Comparison of ENCODE assay signal across 10 cellular contexts in the genomic region with DNA sequence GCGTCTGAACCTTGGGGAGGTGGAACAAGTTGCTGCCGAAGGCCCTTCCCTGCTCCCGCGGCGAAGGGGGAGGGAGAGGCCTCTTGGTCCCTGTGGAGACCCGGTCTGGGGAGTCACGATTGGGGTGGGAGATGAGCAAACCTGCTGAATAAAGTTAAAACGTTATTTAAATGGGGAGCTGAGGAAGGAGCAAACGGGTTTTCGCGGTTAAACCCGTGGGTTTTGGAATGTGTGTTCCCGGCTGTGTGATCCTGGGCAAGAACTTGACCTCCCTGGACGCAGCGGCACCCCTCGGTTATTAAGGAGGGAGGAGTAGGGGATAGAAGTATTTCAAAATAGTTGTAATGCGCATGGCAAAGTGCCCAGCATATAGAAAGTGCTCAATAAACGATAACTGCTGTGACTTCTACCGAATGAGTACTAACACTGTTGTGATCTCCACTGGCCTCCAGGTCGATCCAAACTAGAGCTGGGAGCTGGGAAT. TPM values are rescaled to one million over a fixed set of nuclear protein-coding genes. Genes with fewer than 3 reads are reported as not detected.
A peak's percentile ranks its signal among the peaks of the same experiment; 100 is the strongest.
DNase-seq lines count a peak whose midpoint lies in the region; ATAC-seq and TF ChIP-seq lines count a peak whose summit lies in the region.
"Had no signal": no experiment of that assay in that cellular context is flagged by ENCODE, and none has a peak within 500 bp of the region (broad histone marks: within the 10 kb centered on the region; RNA-seq: fewer than 3 reads in every experiment).

No MANE protein-coding gene starts in this region.

- H3K9me3 Mint-ChIP-seq in effector memory CD8-positive, alpha-beta T cell, result no peaks in the 10 kb centered on the region

- H3K9me2 ChIP-seq in Loucy (replicated peaks; ENCODE audit: low read depth, low read length) (no peaks in the 10 kb centered on the region), neural cell (ENCODE audit: insufficient read depth, low read length) (no peaks in the 10 kb centered on the region)

- H3K27ac ChIP-seq in neural cell (ENCODE audit: low read length) (no peak overlapping the region), adrenal gland (peak overlapping the region in 1 of 5 donors; percentile 14)

- no peak for TF ChIP-seq RAD21 in neural cell (conservative IDR thresholded peaks at IDR 0.05)

- H3K4me3 Mint-ChIP-seq in effector memory CD8-positive, alpha-beta T cell, result peak overlapping the region; percentile 20 to 46

- 30 to 36% (median 31%) methylated on average over 18 to 20 of the region's 20 CpGs for WGBS in adrenal gland, 4 donors

- H3F3A ChIP-seq in Loucy (ENCODE audit: low read depth) (no peaks in the 10 kb centered on the region), neural cell (ENCODE audit: insufficient read depth, low read length, poor library complexity, severe bottlenecking) (no peaks in the 10 kb centered on the region)

- H3K4me2 ChIP-seq in Loucy (ENCODE audit: low read depth, low read length, poor library complexity, severe bottlenecking) (peak overlapping the region; percentile 98), neural cell (ENCODE audit: low read length) (no peak overlapping the region)

- peaks cover 35 to 66% of the 10 kb centered on the region in 2 donors for H3K27me3 Mint-ChIP-seq in effector memory CD8-positive, alpha-beta T cell

- H4K20me1 ChIP-seq in Loucy (ENCODE audit: insufficient read depth, low read length, poor library complexity, severe bottlenecking), result no peaks in the 10 kb centered on the region
- no peaks in the 10 kb centered on the region for H4K20me1 ChIP-seq in neural cell (ENCODE audit: insufficient read depth)

- no peaks in the 10 kb centered on the region for H3K36me3 ChIP-seq in BJ (ENCODE audit: control insufficient read depth, insufficient read depth, low read length)
- no peaks in the 10 kb centered on the region for H3K36me3 ChIP-seq in Loucy (ENCODE audit: insufficient read depth, low read length)
- no peaks in the 10 kb centered on the region for H3K36me3 ChIP-seq in neural cell (ENCODE audit: insufficient read depth, low read length)
- no peaks in the 10 kb centered on the region for H3K36me3 ChIP-seq in adrenal gland (replicated peaks in 1 of 2)

- H3K4me1 ChIP-seq in Loucy (ENCODE audit: insufficient read depth, low read length, poor library complexity, severe bottlenecking) (peaks cover 44% of the 10 kb centered on the region), adrenal gland (replicated peaks in 1 of 2) (peaks cover 10 to 15% of the 10 kb centered on the region in 2 donors)

- CTCF ChIA-PET in BJ (lab: Yijun Ruan, JAX), result interaction anchor here (0.7 to 2.5 kb wide), 8 partner anchors 7 to 228 kb away, joined by 3 to 10 read pairs (median 4); no protein-coding TSS in a partner anchor

- peaks cover 4% of the 10 kb centered on the region for H3K36me3 Mint-ChIP-seq in effector memory CD8-positive, alpha-beta T cell (ENCODE audit: insufficient read depth)

- no peak for ATAC-seq in effector memory CD8-positive, alpha-beta T cell (replicated peaks)

- DNase-seq in BJ (ENCODE audit: low read depth) (no peak), NCI-H1694 treated with DMSO at 0.1 percent for 48 hours (lab: John Stamatoyannopoulos, UW) (no peak), mucosa of gallbladder (ENCODE audit: low spot score) (no peak), adrenal gland (no peak), GM03348 (ENCODE audit: low spot score) (no peak)
- DNase-seq in effector memory CD8-positive, alpha-beta T cell, result no peak
- DNase-seq: NCI-H1694 had no signal

- H3K4me1 Mint-ChIP-seq in effector memory CD8-positive, alpha-beta T cell (ENCODE audit: low read depth in 2 of 2), result peaks cover 7 to 13% of the 10 kb centered on the region in 2 donors

- H3K9me3 ChIP-seq in Loucy (ENCODE audit: insufficient read depth, low read depth, low read length) (no peaks in the 10 kb centered on the region), neural cell (ENCODE audit: low read length) (no peaks in the 10 kb centered on the region), adrenal gland (replicated peaks in 1 of 3) (no peaks in the 10 kb centered on the region)

- no peak for TF ChIP-seq POLR2A in adrenal gland (IDR thresholded peaks at IDR 0.05)

- intact Hi-C loops in adrenal gland (cut with DNase I), result loop anchor here in 1 of 2 donors (10.0 kb wide), 1 partner anchor 127 kb away; no protein-coding TSS in a partner anchor

- H3K79me2 ChIP-seq in Loucy (ENCODE audit: insufficient read depth, low read length), result peaks cover 32% of the 10 kb centered on the region
- H3K79me2 ChIP-seq in neural cell (replicated peaks; ENCODE audit: insufficient read depth, low read length), result no peaks in the 10 kb centered on the region

- TF ChIP-seq EP300 in neural cell (conservative IDR thresholded peaks at IDR 0.05; ENCODE audit: poor library complexity, severe bottlenecking), result no peak

- H3K4me3 ChIP-seq in BJ (ENCODE audit: low read depth, low read length) (peak overlapping the region; percentile 42), Loucy (ENCODE audit: low read length, poor library complexity, severe bottlenecking) (peak overlapping the region; percentile 76), neural cell (ENCODE audit: low read length) (peak overlapping the region; percentile 64), adrenal gland (peak overlapping the region in 2 of 4 donors; percentile 29 to 61)

- H3K27me3 ChIP-seq in BJ (ENCODE audit: control insufficient read depth, insufficient read depth, low read length) (peaks cover 10% of the 10 kb centered on the region), Loucy (ENCODE audit: insufficient read depth, low read length, poor library complexity, severe bottlenecking) (no peaks in the 10 kb centered on the region), neural cell (ENCODE audit: insufficient read depth, low read depth, low read length) (peaks cover 23% of the 10 kb centered on the region), adrenal gland (peaks cover 6% of the 10 kb centered on the region)

- POLR2A ChIA-PET in BJ (lab: Charles Lee), result no interaction called here

- H3K9ac ChIP-seq in Loucy (ENCODE audit: low read depth, low read length, poor library complexity, severe bottlenecking), result peak overlapping the region; percentile 90
- H3K9ac ChIP-seq in neural cell (ENCODE audit: low read length), result no peak overlapping the region

- H2AFZ ChIP-seq in Loucy (ENCODE audit: low read length) (peak overlapping the region; percentile 88; the same call in 1 of the 2 replicates), neural cell (ENCODE audit: low read depth, low read length) (no peak overlapping the region)

- H3K27ac Mint-ChIP-seq in effector memory CD8-positive, alpha-beta T cell, result no peak overlapping the region

- TF ChIP-seq CTCF in BJ (IDR thresholded peaks at IDR 0.05; ENCODE audit: insufficient read depth, low read depth, low read length) (no peak), Loucy (conservative IDR thresholded peaks at IDR 0.05; ENCODE audit: low read length) (no peak), neural cell (IDR thresholded peaks at IDR 0.05; ENCODE audit: poor library complexity, severe bottlenecking) (no peak), adrenal gland (IDR thresholded peaks at IDR 0.05) (no peak)

RNA-seq across cellular contexts. Expression of gene FAM110D, which starts 3.4 kb away (rescaled TPM):
- not detected in 2 replicates for polyA plus RNA-seq in BJ (2011; rRNA removed)
- polyA minus RNA-seq in BJ (2011; rRNA and poly(A)+ RNA removed), result not detected in 2 replicates
- polyA plus RNA-seq in neural cell, result 0.31 and 0.48 TPM in 2 replicates
- 0.24 TPM in 1 of 2 replicates, not detected in the other for polyA minus RNA-seq in neural cell
- 2.8 TPM for total RNA-seq in mucosa of gallbladder
- 1 to 10 TPM; 1.7 to 3.9 (median 2.4) TPM for total RNA-seq in adrenal gland
- 1 to 10 TPM in 2 of 3 donors, under 1 TPM in 1; 0.46 to 6.2 (median 1.4) TPM for polyA plus RNA-seq in adrenal gland

RNA-seq across cellular contexts. Expression of gene C1orf232, which starts 6.5 kb away (rescaled TPM):
- not detected in 2 replicates for polyA plus RNA-seq in BJ (2011; rRNA removed)
- polyA minus RNA-seq in BJ (2011; rRNA and poly(A)+ RNA removed), result not detected in 2 replicates
- polyA plus RNA-seq in neural cell, result not detected in 2 replicates
- not detected in 2 replicates for polyA minus RNA-seq in neural cell
- total RNA-seq in mucosa of gallbladder, result not detected
- total RNA-seq in adrenal gland, result not detected
- polyA plus RNA-seq in adrenal gland, result not detected
- polyA plus RNA-seq: adipose tissue had no signal

RNA-seq across cellular contexts. Expression of gene ZNF593, which starts 7.4 kb away (rescaled TPM):
- polyA plus RNA-seq in BJ (2011; rRNA removed) (26.3 and 30.2 TPM in 2 replicates), neural cell (20.2 and 25.0 TPM in 2 replicates), adrenal gland (100 to 1,000 TPM in 1 of 3 donors, 10 to 100 TPM in 1, 1 to 10 TPM in 1; 9.8 to 113 (median 51.0) TPM)
- 6.9 and 12.2 TPM in 2 replicates for polyA minus RNA-seq in BJ (2011; rRNA and poly(A)+ RNA removed)
- 8.3 and 11.0 TPM in 2 replicates for polyA minus RNA-seq in neural cell
- total RNA-seq in mucosa of gallbladder (28.1 TPM), adrenal gland (10 to 100 TPM; 17.8 to 44.7 (median 29.5) TPM)

RNA-seq across cellular contexts. Expression of gene ZNF593OS, which starts 9.4 kb away (rescaled TPM):
- not detected in 2 replicates for polyA plus RNA-seq in BJ (2011; rRNA removed)
- not detected in 2 replicates for polyA minus RNA-seq in BJ (2011; rRNA and poly(A)+ RNA removed)
- not detected in 2 replicates for polyA plus RNA-seq in neural cell
- polyA minus RNA-seq in neural cell, result not detected in 2 replicates
- total RNA-seq in mucosa of gallbladder, result 0.29 TPM
- total RNA-seq in adrenal gland, result under 1 TPM in 1 of 8 donors, not detected in 7; 0.18 TPM
- polyA plus RNA-seq in adrenal gland, result under 1 TPM in 1 of 3 donors, not detected in 2; 0.88 TPM

RNA-seq across cellular contexts. Expression of gene CNKSR1, which starts 15.0 kb away (rescaled TPM):
- polyA plus RNA-seq in BJ (2011; rRNA removed) (0.23 and 0.63 TPM in 2 replicates), neural cell (2.2 and 7.8 TPM in 2 replicates), adrenal gland (1 to 10 TPM in 1 of 3 donors, under 1 TPM in 2; 0.31 to 1.5 (median 0.64) TPM)
- polyA minus RNA-seq in BJ (2011; rRNA and poly(A)+ RNA removed), result 0.57 TPM in 1 of 2 replicates, not detected in the other
- 2.9 and 3.2 TPM in 2 replicates for polyA minus RNA-seq in neural cell
- total RNA-seq in mucosa of gallbladder (36.0 TPM), adrenal gland (1 to 10 TPM in 1 of 8 donors, under 1 TPM in 3, not detected in 4; 0.27 to 2.1 (median 0.34) TPM)
